17 cellular contexts compared by ENCODE assay signal in the genomic region with DNA sequence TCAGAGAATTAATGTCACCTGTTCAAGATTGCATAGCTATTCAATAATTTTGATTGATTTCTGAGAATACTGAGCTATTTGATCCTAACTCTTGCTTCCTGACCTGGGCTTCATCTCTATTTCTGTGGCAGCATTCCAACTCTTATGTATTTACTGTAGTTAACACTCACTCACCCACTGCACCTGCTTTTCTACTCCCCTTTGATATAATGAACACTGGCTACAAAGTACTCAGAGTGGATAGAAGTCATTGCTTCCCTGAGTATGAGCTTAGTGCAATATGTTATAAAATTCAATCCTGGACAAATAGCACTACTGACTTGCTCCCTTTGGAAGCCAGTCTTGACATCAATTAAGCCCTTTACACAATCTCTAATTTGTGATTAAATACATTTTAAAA.
DNase-seq lines count a peak whose midpoint lies in the region; ATAC-seq lines count a peak whose summit lies in the region.
"Had no signal": no experiment of that assay in that cellular context is flagged by ENCODE, and none has a peak within 500 bp of the region (broad histone marks: within the 10 kb centered on the region; RNA-seq: fewer than 3 reads in every experiment).

No MANE protein-coding gene starts in this region.

- DNase-seq in NCI-H2081 (lab: John Stamatoyannopoulos, UW) = peak; percentile 27 to 76
- DNase-seq in NCI-H2081 treated with DMSO at 0.1 percent for 48 hours (lab: John Stamatoyannopoulos, UW) = no peak
- DNase-seq in NCI-H146 treated with DMSO at 0.1 percent for 48 hours (lab: John Stamatoyannopoulos, UW; ENCODE audit: unreplicated experiment) = peak; percentile 47
- peak; percentile 41 for DNase-seq in NCI-H345 treated with DMSO at 0.1 percent for 48 hours (lab: John Stamatoyannopoulos, UW; ENCODE audit: unreplicated experiment)
- DNase-seq in mucosa of gallbladder (ENCODE audit: low spot score) = peak; percentile 26
- DNase-seq in NCI-H2171 treated with DMSO at 0.1 percent for 48 hours (lab: John Stamatoyannopoulos, UW) = no peak
- DNase-seq: CD8-positive, alpha-beta memory T cell; GOT3; KG1; NCI-H1048; NCI-H2171; NCI-H526 treated with DMSO at 0.1 percent for 48 hours had no signal

- ATAC-seq in HG02973 (IDR thresholded peaks at IDR 0.05; ENCODE audit: unreplicated experiment) (no peak), HG03159 (IDR thresholded peaks at IDR 0.05; ENCODE audit: unreplicated experiment) (no peak)
- ATAC-seq: A549, HepG2, Panc1 had no signal

Comparison
In these comparisons a context has a peak if more than half of its experiments do, and no peak if none do; other contexts are left out.
1. DNase-seq: peak in NCI-H2081 (2 of 2), NCI-H146 treated with DMSO at 0.1 percent for 48 hours (single experiment), NCI-H345 treated with DMSO at 0.1 percent for 48 hours (single experiment) and mucosa of gallbladder (single experiment); none in NCI-H2081 treated with DMSO at 0.1 percent for 48 hours (single experiment) and NCI-H2171 treated with DMSO at 0.1 percent for 48 hours (single experiment).